ENCODE assay signal across 8 cellular contexts in the genomic region with DNA sequence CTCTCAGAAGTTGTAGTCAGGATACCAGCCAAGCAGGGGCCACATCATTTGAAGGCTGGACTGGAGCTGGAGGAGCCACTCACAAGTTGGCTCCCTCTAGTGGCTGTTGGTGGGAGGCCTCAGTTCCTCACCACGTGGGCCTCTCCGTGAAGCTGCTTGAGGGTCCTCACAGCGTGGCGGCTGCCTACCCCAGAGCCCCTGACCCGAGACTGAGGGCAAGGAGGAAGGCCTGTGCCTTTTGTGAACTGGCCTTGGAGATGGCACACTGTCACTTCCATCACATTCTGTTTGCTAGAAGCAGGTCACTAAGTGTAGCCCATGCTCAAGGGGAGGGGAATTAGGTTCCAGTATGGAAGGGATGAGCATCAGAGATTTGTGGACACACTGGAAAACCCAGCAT. TPM values are rescaled to one million over a fixed set of nuclear protein-coding genes. Genes with fewer than 3 reads are reported as not detected.
DNase-seq lines count a peak whose midpoint lies in the region; ATAC-seq and TF ChIP-seq lines count a peak whose summit lies in the region.

No MANE protein-coding gene starts in this region.

- intact Hi-C loops in CD8-positive, alpha-beta T cell (cut with DNase I, micrococcal nuclease), result loop anchor here (1.0 to 10.0 kb wide), 5 partner anchors 32 to 464 kb away; no protein-coding TSS in a partner anchor

- H2BK12ac ChIP-seq in trophoblast cell (ENCODE audit: low read length), result no peak overlapping the region

- H3K23ac ChIP-seq in trophoblast cell (ENCODE audit: low read length), result no peak overlapping the region

- POLR2A ChIA-PET in CD8-positive, alpha-beta T cell (lab: Charles Lee), result no interaction called here

- no peak overlapping the region for H3K14ac ChIP-seq in trophoblast cell (ENCODE audit: low read length)

- WGBS in trophoblast cell (ENCODE audit: extremely low coverage, insufficient coverage, insufficient read length), result no CpG with 5 or more reads among the region's 5 CpGs

- H3K27me3 Mint-ChIP-seq in CD8-positive, alpha-beta T cell (ENCODE audit: low read depth), result peaks cover 2% of the 10 kb centered on the region

- H3K4me2 ChIP-seq in trophoblast cell (ENCODE audit: low read length), result no peak overlapping the region

- peak; percentile 65 for ATAC-seq in CD8-positive, alpha-beta T cell
- ATAC-seq in HG03139 (IDR thresholded peaks at IDR 0.05; ENCODE audit: unreplicated experiment), result no peak
- no peak for ATAC-seq in GM21515 (IDR thresholded peaks at IDR 0.05; ENCODE audit: unreplicated experiment)

- peaks cover 8% of the 10 kb centered on the region for H3K4me1 Mint-ChIP-seq in CD8-positive, alpha-beta T cell (ENCODE audit: low read depth)

- TF ChIP-seq CTCF in CD8-positive, alpha-beta T cell (IDR thresholded peaks at IDR 0.05), result peak; percentile 82
- TF ChIP-seq CTCF in Peyer's patch (IDR thresholded peaks at IDR 0.05), result peak; percentile 62 to 84 (median 76)

- no peaks in the 10 kb centered on the region for H3K27me3 ChIP-seq in CD8-positive, alpha-beta T cell (ENCODE audit: insufficient read depth, low read length)
- no peaks in the 10 kb centered on the region for H3K27me3 ChIP-seq in Peyer's patch
- H3K27me3 ChIP-seq in trophoblast cell (ENCODE audit: insufficient read depth, low read length), result no peaks in the 10 kb centered on the region

- H2BK5ac ChIP-seq in trophoblast cell (ENCODE audit: low read depth, low read length, poor library complexity), result no peak overlapping the region

- peaks cover 2% of the 10 kb centered on the region for H3K79me2 ChIP-seq in trophoblast cell (ENCODE audit: control insufficient read depth, insufficient read depth, low read length, poor library complexity)

- no peak overlapping the region for H3K18ac ChIP-seq in trophoblast cell (ENCODE audit: low read length)

- no peak overlapping the region for H2AFZ ChIP-seq in trophoblast cell (ENCODE audit: insufficient read depth, low read length, poor library complexity)

- no peaks in the 10 kb centered on the region for H3K36me3 ChIP-seq in CD8-positive, alpha-beta T cell (ENCODE audit: insufficient read depth, low read length)
- peaks cover 0 to 38% (median 0%) of the 10 kb centered on the region in 3 donors for H3K36me3 ChIP-seq in Peyer's patch
- H3K36me3 ChIP-seq in trophoblast cell (ENCODE audit: control insufficient read depth in 1 of 2, insufficient read depth in 2 of 2, low read length in 2 of 2), result peaks cover 20 to 21% of the 10 kb centered on the region in 2 experiments

- H3K9me3 ChIP-seq in CD8-positive, alpha-beta T cell (ENCODE audit: low read length), result no peaks in the 10 kb centered on the region
- H3K9me3 ChIP-seq in Peyer's patch (no peaks in the 10 kb centered on the region), trophoblast cell (ENCODE audit: insufficient read depth, low read depth, low read length) (peaks cover 3% of the 10 kb centered on the region)

- no peak overlapping the region for H3K4me3 Mint-ChIP-seq in CD8-positive, alpha-beta T cell

- no peak overlapping the region for H3K9ac ChIP-seq in trophoblast cell (ENCODE audit: low read length)

- H3K27ac Mint-ChIP-seq in CD8-positive, alpha-beta T cell, result no peak overlapping the region

- no peak overlapping the region for H4K12ac ChIP-seq in trophoblast cell (ENCODE audit: low read depth, low read length)

- no peaks in the 10 kb centered on the region for H3K9me3 Mint-ChIP-seq in CD8-positive, alpha-beta T cell

- no peak overlapping the region for H4K91ac ChIP-seq in trophoblast cell (ENCODE audit: low read depth, low read length)

- H2AK5ac ChIP-seq in trophoblast cell (ENCODE audit: low read length), result no peak overlapping the region

- H3K4me1 ChIP-seq in CD8-positive, alpha-beta T cell (ENCODE audit: insufficient read depth, low read length), result peaks cover 4% of the 10 kb centered on the region
- peaks cover 2 to 44% (median 8%) of the 10 kb centered on the region in 4 donors for H3K4me1 ChIP-seq in Peyer's patch
- H3K4me1 ChIP-seq in trophoblast cell (ENCODE audit: control insufficient read depth in 1 of 2, insufficient read depth in 2 of 2, low read length in 2 of 2), result no peaks in the 10 kb centered on the region

- no peak overlapping the region for H2BK120ac ChIP-seq in trophoblast cell (ENCODE audit: insufficient read depth, low read length, poor library complexity)

- H3K4me3 ChIP-seq in CD8-positive, alpha-beta T cell (ENCODE audit: low read depth, low read length), result no peak overlapping the region
- H3K4me3 ChIP-seq in Peyer's patch, result no peak overlapping the region
- H3K4me3 ChIP-seq in trophoblast cell (ENCODE audit: low read depth, low read length), result no peak overlapping the region

- H4K8ac ChIP-seq in trophoblast cell (ENCODE audit: low read depth, low read length), result no peak overlapping the region

- H3K79me1 ChIP-seq in trophoblast cell (ENCODE audit: low read length), result no peaks in the 10 kb centered on the region

- TF ChIP-seq POLR2A in Peyer's patch (IDR thresholded peaks at IDR 0.05), result no peak

- H3K4ac ChIP-seq in trophoblast cell (ENCODE audit: low read depth, low read length), result no peak overlapping the region

- CTCF ChIA-PET in CD8-positive, alpha-beta T cell (lab: Charles Lee), result interaction anchor here (0.6 to 12.5 kb wide), 29 partner anchors 8 to 179 kb away, joined by 3 to 229 read pairs (median 4); no protein-coding TSS in a partner anchor

- peak; percentile 37 to 81 (median 66) for DNase-seq in CD8-positive, alpha-beta T cell
- DNase-seq in HPDE6-E6E7 (ENCODE audit: extremely low spot score) (peak; percentile 39), Peyer's patch (peak in 2 of 3 donors; percentile 77 to 87), activated T-helper 1 cell treated with Interleukin-2 at 50 U/mL for 16 hours (ENCODE audit: low read depth) (peak; percentile 41), fibroblast of the conjunctiva (ENCODE audit: low read depth) (peak; percentile 13), trophoblast cell (peak; percentile 48 to 82)

- no peaks in the 10 kb centered on the region for H3K36me3 Mint-ChIP-seq in CD8-positive, alpha-beta T cell

- no peak overlapping the region for H3K27ac ChIP-seq in CD8-positive, alpha-beta T cell (ENCODE audit: low read depth, low read length)
- H3K27ac ChIP-seq in Peyer's patch, result peak overlapping the region in 1 of 4 donors; percentile 82
- no peak overlapping the region for H3K27ac ChIP-seq in trophoblast cell (ENCODE audit: low read depth, low read length)

RNA-seq across cellular contexts. Expression of a gene that starts 14.6 kb away (rescaled TPM):
- 1 to 10 TPM; 2.3 to 2.6 TPM for total RNA-seq in CD8-positive, alpha-beta T cell
- 100 to 1,000 TPM; 120 to 557 (median 456) TPM for total RNA-seq in Peyer's patch
- 41.4 and 43.4 TPM in 2 replicates for polyA plus RNA-seq in trophoblast cell (2013)

RNA-seq across cellular contexts. Expression of a gene that starts 27.1 kb away (rescaled TPM):
- total RNA-seq in CD8-positive, alpha-beta T cell, result 1 to 10 TPM; 6.2 to 6.7 TPM
- 10 to 100 TPM in 1 of 4 donors, 1 to 10 TPM in 2, not detected in 1; 1.2 to 12.4 (median 1.5) TPM for total RNA-seq in Peyer's patch
- polyA plus RNA-seq in trophoblast cell (2013), result 0.03 TPM in 1 of 2 replicates, not detected in the other

RNA-seq across cellular contexts. Expression of a gene that starts 46.5 kb away (rescaled TPM):
- total RNA-seq in CD8-positive, alpha-beta T cell, result 100 to 1,000 TPM; 637 to 677 TPM
- total RNA-seq in Peyer's patch, result 100 to 1,000 TPM; 134 to 366 (median 289) TPM
- polyA plus RNA-seq in trophoblast cell (2013), result 183 and 188 TPM in 2 replicates

Comparison
In these comparisons a context has a peak if more than half of its experiments do, and no peak if none do; other contexts are left out.
1. DNase-seq: peak in every context shown above with its lines; median percentile 82 in Peyer's patch; 66 in CD8-positive, alpha-beta T cell; 65 in trophoblast cell; 41 in activated T-helper 1 cell treated with Interleukin-2 at 50 U/mL for 16 hours; 39 in HPDE6-E6E7; 13 in fibroblast of the conjunctiva.
2. RNA of a gene that starts 14.6 kb away (total RNA-seq): 120 to 557 TPM in Peyer's patch; 2.3 to 2.6 TPM in CD8-positive, alpha-beta T cell; every median in the first group is over 10 times any median in the second.